In the genomic region with DNA sequence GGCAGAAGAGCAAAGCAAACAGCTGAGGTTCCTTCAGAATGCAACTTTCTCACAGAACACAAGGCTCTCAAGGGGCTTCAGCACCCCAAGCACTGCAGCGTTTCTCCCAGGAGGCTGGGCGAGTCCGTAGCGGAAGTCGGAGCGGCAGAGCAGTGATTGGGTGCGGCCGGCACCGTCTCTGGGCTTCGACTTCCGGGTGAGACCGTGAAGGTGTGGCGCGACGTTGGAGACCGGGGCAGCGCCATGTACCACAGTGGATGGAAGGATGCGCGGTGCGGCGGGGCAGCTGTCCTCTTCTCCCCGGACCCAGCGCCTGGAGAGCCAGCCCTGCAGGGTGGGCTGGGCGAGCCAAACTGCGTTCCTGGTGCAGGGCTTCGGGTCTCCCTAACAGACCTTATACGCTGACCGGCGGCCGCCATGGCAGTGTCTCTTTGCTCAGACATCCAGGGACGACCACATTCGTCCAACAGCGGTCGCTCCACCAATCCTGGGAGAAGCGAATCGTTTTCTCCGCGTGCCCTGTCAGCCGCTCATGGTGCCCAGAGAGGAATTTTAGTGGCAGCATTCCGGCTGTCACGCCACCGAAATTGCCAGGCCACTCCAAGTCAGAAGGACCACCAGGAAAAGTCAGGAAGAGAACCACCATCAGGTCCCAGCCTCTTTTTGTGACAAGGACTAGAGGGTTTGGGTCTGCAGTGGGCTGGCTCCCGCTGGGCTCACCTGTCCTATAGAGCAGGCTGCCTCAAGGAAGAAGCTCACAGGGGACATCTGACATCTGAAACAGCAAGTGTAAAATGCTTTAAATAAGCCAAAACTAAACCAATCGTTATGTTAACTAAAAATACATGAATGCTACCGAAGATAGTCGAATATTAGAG, we compare ENCODE assay signal across 7 cellular contexts.
DNase-seq lines count a peak whose midpoint lies in the region; ATAC-seq lines count a peak whose summit lies in the region.

No MANE protein-coding gene starts in this region.

- no peaks in the 10 kb centered on the region for H3K9me3 ChIP-seq in mucosa of stomach (ENCODE audit: control insufficient read depth, low read length)

- ATAC-seq in GM18520 (IDR thresholded peaks at IDR 0.05; ENCODE audit: unreplicated experiment) (peak; percentile 100), HG03025 (IDR thresholded peaks at IDR 0.05; ENCODE audit: low FRiP score, unreplicated experiment) (peak; percentile 100)

- peak overlapping the region; percentile 45 for H3K9ac ChIP-seq in mucosa of stomach (ENCODE audit: low read length)

- H3K27ac ChIP-seq in epithelial cell of prostate, result peak overlapping the region; percentile 53

- no peaks in the 10 kb centered on the region for H3K36me3 ChIP-seq in mucosa of stomach (ENCODE audit: control insufficient read depth, insufficient read depth, low read length)

- peak overlapping the region; percentile 42 for H3K4me3 ChIP-seq in mucosa of stomach (ENCODE audit: low read length)

- H3K27me3 ChIP-seq in mucosa of stomach (ENCODE audit: control insufficient read depth, insufficient read depth, low read length), result peaks cover 4% of the 10 kb centered on the region

- no peaks in the 10 kb centered on the region for H3K4me1 ChIP-seq in mucosa of stomach (ENCODE audit: control insufficient read depth, insufficient read depth, low read length)

- DNase-seq in NCI-H524 treated with DMSO at 0.1 percent for 48 hours (lab: John Stamatoyannopoulos, UW) (peak; percentile 25), epithelial cell of prostate (ENCODE audit: low read depth, low spot score) (peak; percentile 14)
- peak; percentile 88 for DNase-seq in activated CD8-positive, alpha-beta memory T cell treated with anti-CD3 and anti-CD28 coated beads, Interleukin-2, amount 50 U/mL, for 48 hours
- DNase-seq in stimulated activated CD8-positive, alpha-beta memory T cell treated with anti-CD3 and anti-CD28 coated beads, Interleukin-4, amount 100 ng/mL, for 4 hours (ENCODE audit: low read depth in 2 of 2, low spot score in 1 of 2), result peak; percentile 46 to 50

Comparison
In these comparisons a context has a peak if more than half of its experiments do, and no peak if none do; other contexts are left out.
1. Peak in every context shown above with its lines: DNase-seq, ATAC-seq, H3K4me3 ChIP-seq and H3K27ac ChIP-seq.
2. DNase-seq: peak in every context shown above with its lines; median percentile 88 in activated CD8-positive, alpha-beta memory T cell treated with anti-CD3 and anti-CD28 coated beads, Interleukin-2, amount 50 U/mL, for 48 hours; 48 in stimulated activated CD8-positive, alpha-beta memory T cell treated with anti-CD3 and anti-CD28 coated beads, Interleukin-4, amount 100 ng/mL, for 4 hours; 25 in NCI-H524 treated with DMSO at 0.1 percent for 48 hours; 14 in epithelial cell of prostate.